Comparison of ENCODE assay signal across 8 cellular contexts in genomic region chr17:81387235-81388060, GRCh38. TPM values are rescaled to one million over a fixed set of nuclear protein-coding genes. Genes with fewer than 3 reads are reported as not detected.
A peak's percentile ranks its signal among the peaks of the same experiment; 100 is the strongest.
DNase-seq lines count a peak whose midpoint lies in the region.

No MANE protein-coding gene starts in this region.

- H3K36me3 ChIP-seq in duodenal mucosa (ENCODE audit: control insufficient read depth in 1 of 2, insufficient read depth in 2 of 2, low read length in 2 of 2): peaks cover 0 to 3% of the 10 kb centered on the region in 2 donors

- H3K9me3 ChIP-seq in duodenal mucosa (ENCODE audit: control insufficient read depth in 1 of 2, low read length in 2 of 2): no peaks in the 10 kb centered on the region

- H3K4me3 ChIP-seq in duodenal mucosa (ENCODE audit: low read depth in 1 of 2, low read length in 2 of 2): peak overlapping the region; percentile 66 to 81

- H3K4me1 ChIP-seq in duodenal mucosa (ENCODE audit: control insufficient read depth in 1 of 2, insufficient read depth in 2 of 2, low read length in 2 of 2): peaks cover 42 to 46% of the 10 kb centered on the region in 2 donors

- no peaks in the 10 kb centered on the region for H3K27me3 ChIP-seq in duodenal mucosa (ENCODE audit: control insufficient read depth in 1 of 2, insufficient read depth in 2 of 2, low read length in 2 of 2)

- H3K27ac ChIP-seq in duodenal mucosa (ENCODE audit: low read depth, low read length): peak overlapping the region; percentile 96

- peak overlapping the region; percentile 56 for H3K4me3 Mint-ChIP-seq in T-helper 2 cell treated with Interferon-gamma antibody and Interleukin-4, amounts not matched to agents 5 μg/mL and 100 μg/mL, for 36 hours

- no peaks in the 10 kb centered on the region for H3K9me3 Mint-ChIP-seq in T-helper 2 cell treated with Interferon-gamma antibody and Interleukin-4, amounts not matched to agents 5 μg/mL and 100 μg/mL, for 36 hours

- no peak overlapping the region for H3K27ac Mint-ChIP-seq in T-helper 2 cell treated with Interferon-gamma antibody and Interleukin-4, amounts not matched to agents 5 μg/mL and 100 μg/mL, for 36 hours

- no peaks in the 10 kb centered on the region for H3K36me3 Mint-ChIP-seq in T-helper 2 cell treated with Interferon-gamma antibody and Interleukin-4, amounts not matched to agents 5 μg/mL and 100 μg/mL, for 36 hours (ENCODE audit: low read depth)

- DNase-seq in NCI-H748 (lab: John Stamatoyannopoulos, UW; ENCODE audit: unreplicated experiment) (peak; percentile 63), NCI-H748 treated with DMSO at 0.1 percent for 48 hours (lab: John Stamatoyannopoulos, UW) (no peak), lung microvascular endothelial cell (ENCODE audit: low read depth in 2 of 2) (peak; percentile 42 to 81), amniotic stem cell (lab: John Stamatoyannopoulos, UW) (no peak), NCI-H524 treated with DMSO at 0.1 percent for 48 hours (lab: John Stamatoyannopoulos, UW) (no peak)
- peak; percentile 75 for DNase-seq in T-helper 2 cell treated with Interferon-gamma antibody and Interleukin-4, amounts not matched to agents 5 μg/mL and 100 μg/mL, for 36 hours (ENCODE audit: low spot score)
- DNase-seq in stimulated activated CD8-positive, alpha-beta memory T cell treated with anti-CD3 and anti-CD28 coated beads, Interleukin-15, amount 100 ng/mL, for 48 hours (ENCODE audit: low read depth in 2 of 2): peak; percentile 15 to 42

- H3K27me3 Mint-ChIP-seq in T-helper 2 cell treated with Interferon-gamma antibody and Interleukin-4, amounts not matched to agents 5 μg/mL and 100 μg/mL, for 36 hours (ENCODE audit: low read depth): peaks cover 46% of the 10 kb centered on the region

- no peaks in the 10 kb centered on the region for H3K4me1 Mint-ChIP-seq in T-helper 2 cell treated with Interferon-gamma antibody and Interleukin-4, amounts not matched to agents 5 μg/mL and 100 μg/mL, for 36 hours (ENCODE audit: low read depth)

- peak overlapping the region; percentile 85 to 86 for H3K9ac ChIP-seq in duodenal mucosa (ENCODE audit: low read depth in 1 of 2, low read length in 2 of 2)

RNA-seq across cellular contexts. Expression of gene BAHCC1, which starts 7.8 kb away (rescaled TPM):
- 2.6 TPM in 2 replicates for total RNA-seq in lung microvascular endothelial cell

Comparison
In these comparisons a context has a peak if more than half of its experiments do, and no peak if none do; other contexts are left out.
1. DNase-seq: peak in NCI-H748 (single experiment), T-helper 2 cell treated with Interferon-gamma antibody and Interleukin-4, amounts not matched to agents 5 μg/mL and 100 μg/mL, for 36 hours (single experiment), lung microvascular endothelial cell (2 of 2) and stimulated activated CD8-positive, alpha-beta memory T cell treated with anti-CD3 and anti-CD28 coated beads, Interleukin-15, amount 100 ng/mL, for 48 hours (2 of 2); none in NCI-H748 treated with DMSO at 0.1 percent for 48 hours (single experiment), amniotic stem cell (single experiment) and NCI-H524 treated with DMSO at 0.1 percent for 48 hours (single experiment).